ENCODE assay signal across 8 cellular contexts in genomic region chr5:120465281-120465961, GRCh38. TPM values are rescaled to one million over a fixed set of nuclear protein-coding genes. Genes with fewer than 3 reads are reported as not detected.
DNase-seq lines count a peak whose midpoint lies in the region; ATAC-seq and TF ChIP-seq lines count a peak whose summit lies in the region.

No MANE protein-coding gene starts in this region.

- ATAC-seq in heart left ventricle (peak; percentile 55 to 72 (median 70)), HG02623 (IDR thresholded peaks at IDR 0.05; ENCODE audit: unreplicated experiment) (no peak)

- H3K27ac ChIP-seq in heart left ventricle: peak overlapping the region; percentile 54 to 89 (median 78)

- H3K4me1 Mint-ChIP-seq in activated T-cell treated with anti-CD3 and anti-CD28 coated beads, Interleukin-2, amount 50 U/mL, for 24 hours (ENCODE audit: low read depth): peaks cover 10% of the 10 kb centered on the region
- peaks cover 14% of the 10 kb centered on the region for H3K4me1 Mint-ChIP-seq in activated naive CD8-positive, alpha-beta T cell treated with anti-CD3 and anti-CD28 coated beads for 36 hours

- TF ChIP-seq CTCF in heart left ventricle (IDR thresholded peaks at IDR 0.05): no peak

- peaks cover 54% of the 10 kb centered on the region for H3K27me3 Mint-ChIP-seq in activated T-cell treated with anti-CD3 and anti-CD28 coated beads, Interleukin-2, amount 50 U/mL, for 24 hours
- H3K27me3 Mint-ChIP-seq in activated naive CD8-positive, alpha-beta T cell treated with anti-CD3 and anti-CD28 coated beads for 36 hours: peaks cover 52% of the 10 kb centered on the region

- H3K36me3 ChIP-seq in heart left ventricle: no peaks in the 10 kb centered on the region

- H3K4me3 ChIP-seq in heart left ventricle: peak overlapping the region; percentile 57 to 89 (median 74)

- peaks cover 0 to 33% (median 11%) of the 10 kb centered on the region in 12 donors for H3K4me1 ChIP-seq in heart left ventricle

- peaks cover 0 to 5% (median 0%) of the 10 kb centered on the region in 9 donors for H3K27me3 ChIP-seq in heart left ventricle

- DNase-seq in activated T-cell treated with anti-CD3 and anti-CD28 coated beads, Interleukin-2, amount 50 U/mL, for 24 hours: no peak
- DNase-seq in activated T-cell treated with anti-CD3 and anti-CD28 coated beads for 4 hours (no peak), heart left ventricle (peak; percentile 51 to 63 (median 56)), posterior vena cava (ENCODE audit: low spot score) (peak; percentile 79), MV-4-11 (lab: John Stamatoyannopoulos, UW) (no peak), NCI-H446 (lab: John Stamatoyannopoulos, UW) (no peak)
- DNase-seq in activated naive CD8-positive, alpha-beta T cell treated with anti-CD3 and anti-CD28 coated beads for 36 hours: no peak

- no peaks in the 10 kb centered on the region for H3K36me3 Mint-ChIP-seq in activated T-cell treated with anti-CD3 and anti-CD28 coated beads, Interleukin-2, amount 50 U/mL, for 24 hours (ENCODE audit: low read depth)
- H3K36me3 Mint-ChIP-seq in activated naive CD8-positive, alpha-beta T cell treated with anti-CD3 and anti-CD28 coated beads for 36 hours: no peaks in the 10 kb centered on the region

- peak overlapping the region; percentile 27 for H3K4me3 Mint-ChIP-seq in activated T-cell treated with anti-CD3 and anti-CD28 coated beads, Interleukin-2, amount 50 U/mL, for 24 hours
- peak overlapping the region; percentile 25 for H3K4me3 Mint-ChIP-seq in activated naive CD8-positive, alpha-beta T cell treated with anti-CD3 and anti-CD28 coated beads for 36 hours

- intact Hi-C loops in heart left ventricle (cut with DNase I) (loop anchor here in 6 of 10 donors (5.0 to 10.0 kb wide), 4 partner anchors 219 to 991 kb away; no protein-coding TSS in a partner anchor), posterior vena cava (cut with DNase I) (no loop called here)

- H3K9me3 ChIP-seq in heart left ventricle: no peaks in the 10 kb centered on the region

- 1% methylated on average over 39 to 42 of the region's 42 CpGs for WGBS in heart left ventricle, 4 donors

- no peak overlapping the region for H3K27ac Mint-ChIP-seq in activated T-cell treated with anti-CD3 and anti-CD28 coated beads, Interleukin-2, amount 50 U/mL, for 24 hours
- no peak overlapping the region for H3K27ac Mint-ChIP-seq in activated naive CD8-positive, alpha-beta T cell treated with anti-CD3 and anti-CD28 coated beads for 36 hours

- H3K9me3 Mint-ChIP-seq in activated T-cell treated with anti-CD3 and anti-CD28 coated beads, Interleukin-2, amount 50 U/mL, for 24 hours: no peaks in the 10 kb centered on the region
- no peaks in the 10 kb centered on the region for H3K9me3 Mint-ChIP-seq in activated naive CD8-positive, alpha-beta T cell treated with anti-CD3 and anti-CD28 coated beads for 36 hours

- no peak for TF ChIP-seq POLR2A in heart left ventricle (IDR thresholded peaks at IDR 0.05)

RNA-seq across cellular contexts. Expression of gene PRR16, which starts 1.3 kb away (rescaled TPM):
- total RNA-seq in activated naive CD8-positive, alpha-beta T cell treated with anti-CD3 and anti-CD28 coated beads for 36 hours: not detected
- total RNA-seq in heart left ventricle (10 to 100 TPM in 3 of 9 donors, 1 to 10 TPM in 6; 4.7 to 18.8 (median 9.0) TPM), posterior vena cava (1 to 10 TPM; 4.3 to 6.0 TPM)
- polyA plus RNA-seq in heart left ventricle: 1 to 10 TPM; 4.0 to 5.2 TPM

Comparison
In these comparisons a context has a peak if more than half of its experiments do, and no peak if none do; other contexts are left out.
1. DNase-seq: peak in heart left ventricle (5 of 5) and posterior vena cava (single experiment); none in activated T-cell treated with anti-CD3 and anti-CD28 coated beads, Interleukin-2, amount 50 U/mL, for 24 hours (single experiment), activated T-cell treated with anti-CD3 and anti-CD28 coated beads for 4 hours (single experiment), activated naive CD8-positive, alpha-beta T cell treated with anti-CD3 and anti-CD28 coated beads for 36 hours (single experiment), MV-4-11 (single experiment) and NCI-H446 (0 of 2).
2. RNA of gene PRR16, which starts 1.3 kb away (total RNA-seq): 4.7 to 18.8 TPM in heart left ventricle and 4.3 to 6.0 TPM in posterior vena cava; not detected in activated naive CD8-positive, alpha-beta T cell treated with anti-CD3 and anti-CD28 coated beads for 36 hours; every median in the first group is over 4 times any median in the second.
3. intact Hi-C loops: an anchor here in heart left ventricle (5.0 to 10.0 kb wide); none called in posterior vena cava.